20 cellular contexts compared by ENCODE assay signal in genomic region chr1:15110128-15110866, GRCh38. TPM values are rescaled to one million over a fixed set of nuclear protein-coding genes. Genes with fewer than 3 reads are reported as not detected.
DNase-seq lines count a peak whose midpoint lies in the region; ATAC-seq, FAIRE-seq and TF ChIP-seq lines count a peak whose summit lies in the region.
"Had no signal": no experiment of that assay in that cellular context is flagged by ENCODE, and none has a peak within 500 bp of the region (broad histone marks: within the 10 kb centered on the region; RNA-seq: fewer than 3 reads in every experiment).

No MANE protein-coding gene starts in this region.

- H3K4me2 ChIP-seq in osteoblast (ENCODE audit: insufficient read depth, low read length) = no peak overlapping the region

- no peak overlapping the region for H2AFZ ChIP-seq in osteoblast (ENCODE audit: low read length)

- no peaks in the 10 kb centered on the region for H3K79me2 ChIP-seq in osteoblast (ENCODE audit: insufficient read depth, low read length)

- no peak for ATAC-seq in GM21619 (IDR thresholded peaks at IDR 0.05; ENCODE audit: unreplicated experiment)
- ATAC-seq: Panc1 had no signal

- no peak overlapping the region for H3K4me3 ChIP-seq in osteoblast (ENCODE audit: insufficient read depth, low read length)

- DNase-seq in ELR (ENCODE audit: low read depth) (peak; percentile 20), H54 (ENCODE audit: insufficient read length, low spot score) (peak; percentile 15), SK-MEL-5 (ENCODE audit: low read depth, low spot score) (peak; percentile 43), osteoblast (ENCODE audit: insufficient read length, low spot score, missing footprints) (peak; percentile 39)
- no peak for DNase-seq in stimulated activated CD4-positive, alpha-beta T cell treated with anti-CD3 and anti-CD28 coated beads, Interleukin-4, amount 100 ng/mL, for 24 hours
- no peak for DNase-seq in stimulated activated CD4-positive, alpha-beta T cell treated with anti-CD3 and anti-CD28 coated beads, Interleukin-2, amount 100 ng/mL, for 48 hours
- DNase-seq: CD4-positive, CD25-positive, alpha-beta regulatory T cell; COR-L47; DMS 273 treated with DMSO at 0.1 percent for 48 hours; KG1; NCI-H1092; NCI-H146; NCI-H2029; NCI-H2227 treated with DMSO at 0.1 percent for 48 hours; NCI-H510A; NK-92 treated with Interleukin-12 subunit alpha and Interleukin-12 subunit beta, amount 100 ng/mL, for 24 hours had no signal

- no peak for TF ChIP-seq POLR2A in H54 (IDR thresholded peaks at IDR 0.05; ENCODE audit: low read depth, low read length)

- H4K20me1 ChIP-seq in osteoblast (ENCODE audit: insufficient read depth, low read length) = no peaks in the 10 kb centered on the region

- in situ Hi-C loops in SK-MEL-5 (cut with HindIII; ENCODE audit: low pct_unique_long_range_greater_than_20kb, low sequenced_read_pairs) = no loop called here

- no peaks in the 10 kb centered on the region for H3K36me3 ChIP-seq in osteoblast (ENCODE audit: insufficient read depth, low read length)

- H3K27me3 ChIP-seq in osteoblast (ENCODE audit: insufficient read depth, low read length) = no peaks in the 10 kb centered on the region

- H3K27ac ChIP-seq in osteoblast (ENCODE audit: low read depth, low read length) = no peak overlapping the region

- no peaks in the 10 kb centered on the region for H3K4me1 ChIP-seq in osteoblast (ENCODE audit: insufficient read depth, low read length)

- no peak for TF ChIP-seq CTCF in osteoblast (IDR thresholded peaks at IDR 0.05; ENCODE audit: extremely low read depth, low read depth, low read length)

- FAIRE-seq in H54 (lab: Jason Lieb, UNC) = no peak
- FAIRE-seq: G401.6, GM18507 had no signal

- H3K9me3 ChIP-seq in osteoblast (ENCODE audit: low read depth, low read length) = no peaks in the 10 kb centered on the region

RNA-seq across cellular contexts. Expression of gene TMEM51, which starts 43.2 kb away (rescaled TPM):
- total RNA-seq in SK-MEL-5 (2014; rRNA removed; shearing (Covaris generic)) = 16.2 and 18.9 TPM in 2 replicates
- polyA plus RNA-seq in SK-MEL-5 (2015; cell fraction: cytosol; rRNA removed) = 28.7 and 37.1 TPM in 2 replicates
- 13.3 and 14.2 TPM in 2 replicates for polyA plus RNA-seq in SK-MEL-5 (2015; cell fraction: nucleus; rRNA removed)
- total RNA-seq in osteoblast = 0.59 and 0.72 TPM in 2 replicates
- total RNA-seq: CD4-positive, CD25-positive, alpha-beta regulatory T cell had no signal
- polyA plus RNA-seq: CD4-positive, CD25-positive, alpha-beta regulatory T cell had no signal

Comparison
In these comparisons a context has a peak if more than half of its experiments do, and no peak if none do; other contexts are left out.
1. DNase-seq: peak in ELR (single experiment), H54 (single experiment), SK-MEL-5 (single experiment) and osteoblast (single experiment); none in stimulated activated CD4-positive, alpha-beta T cell treated with anti-CD3 and anti-CD28 coated beads, Interleukin-4, amount 100 ng/mL, for 24 hours (single experiment) and stimulated activated CD4-positive, alpha-beta T cell treated with anti-CD3 and anti-CD28 coated beads, Interleukin-2, amount 100 ng/mL, for 48 hours (0 of 2).